ENCODE assay signal across 34 cellular contexts in genomic region chr1:17600313-17600712, GRCh38.
"Had no signal": no experiment of that assay in that cellular context is flagged by ENCODE, and none has a peak within 500 bp of the region (broad histone marks: within the 10 kb centered on the region; RNA-seq: fewer than 3 reads in every experiment).

No MANE protein-coding gene starts in this region.

- DNase-seq: activated CD4-positive, alpha-beta memory T cell treated with anti-CD3 and anti-CD28 coated beads for 36 hours; activated CD4-positive, alpha-beta T cell treated with anti-CD3 and anti-CD28 coated beads, Interleukin-2, amount 10 ng/mL, durations not matched to agents 24 days and 14 days; activated CD8-positive, alpha-beta memory T cell treated with anti-CD3 and anti-CD28 coated beads, Interleukin-2, amount 50 U/mL, for 4 hours; activated effector memory CD4-positive, alpha-beta T cell treated with anti-CD3 and anti-CD28 coated beads, Interleukin-2, amount 50 U/mL, for 16 hours; activated naive CD4-positive, alpha-beta T cell treated with anti-CD3 and anti-CD28 coated beads for 36 hours; activated naive CD8-positive, alpha-beta T cell treated with anti-CD3 and anti-CD28 coated beads for 36 hours; activated T-cell treated with anti-CD3 and anti-CD28 coated beads, Interleukin-2, amount 50 U/mL, for 1 hour; adrenal gland; aorta; effector CD4-positive, alpha-beta T cell; islet precursor cell; left cardiac atrium; mammary epithelial cell; naive B cell; nephron progenitor cell; ovary; stimulated activated CD4-positive, alpha-beta T cell treated with anti-CD3 and anti-CD28 coated beads, Interleukin-15, amount 100 ng/mL, for 24 hours; stimulated activated CD4-positive, alpha-beta T cell treated with anti-CD3 and anti-CD28 coated beads, Interleukin-2, amount 100 ng/mL, for 24 hours; stimulated activated naive B cell treated with anti-CD40 and anti-IgM and Interleukin-4, amounts not matched to agents 10 μg/mL and 1 μg/mL and 100 μg/mL, for 72 hours; stomach; T-helper 1 cell; trophoblast cell had no signal

- H3K4me2 ChIP-seq: hepatocyte had no signal

- H3K4me1 ChIP-seq: prostate gland had no signal

- H3K9me3 ChIP-seq: adrenal gland, gastroesophageal sphincter, neutrophil, ovary, prostate gland, stomach had no signal

- H3K9me3 Mint-ChIP-seq: activated CD4-positive, alpha-beta memory T cell treated with anti-CD3 and anti-CD28 coated beads for 36 hours; activated CD4-positive, alpha-beta T cell treated with anti-CD3 and anti-CD28 coated beads, Interleukin-2, amount 10 ng/mL, durations not matched to agents 24 days and 14 days; activated naive CD4-positive, alpha-beta T cell treated with anti-CD3 and anti-CD28 coated beads for 36 hours; activated naive CD8-positive, alpha-beta T cell treated with anti-CD3 and anti-CD28 coated beads for 36 hours; activated T-helper 1 cell treated with anti-CD3 and anti-CD28 coated beads, Interleukin-12 subunit alpha, Interleukin-12 subunit beta, Interleukin-2, Interleukin-4 antibody, amounts not matched to agents 30 ng/mL and 10 ng/mL and 1 ng/mL, durations not matched to agents 14 hours and 24 hours and 36 hours; brain; dendritic cell treated with granulocyte-macrophage colony-stimulating factor and Interleukin-4, amounts not matched to agents 40 ng/mL and 50 ng/mL, for 4 days; naive B cell; nephron progenitor cell; stimulated activated naive B cell treated with anti-CD40 and anti-IgM and Interleukin-4, amounts not matched to agents 10 μg/mL and 1 μg/mL and 100 μg/mL, for 72 hours; T-helper 2 cell treated with Interferon-gamma antibody and Interleukin-4, amounts not matched to agents 5 μg/mL and 100 μg/mL, for 36 hours had no signal

- H3K27me3 Mint-ChIP-seq: activated CD4-positive, alpha-beta memory T cell treated with anti-CD3 and anti-CD28 coated beads for 36 hours; activated CD4-positive, alpha-beta T cell treated with anti-CD3 and anti-CD28 coated beads, Interleukin-2, amount 10 ng/mL, durations not matched to agents 24 days and 14 days; brain had no signal

- H3K4me3 ChIP-seq: adrenal gland, cardiac muscle cell, gastroesophageal sphincter, hepatocyte, ovary, prostate gland, stomach had no signal

- H3K4me3 Mint-ChIP-seq: activated CD4-positive, alpha-beta memory T cell treated with anti-CD3 and anti-CD28 coated beads for 36 hours; activated CD4-positive, alpha-beta T cell treated with anti-CD3 and anti-CD28 coated beads, Interleukin-2, amount 10 ng/mL, durations not matched to agents 24 days and 14 days; activated naive CD4-positive, alpha-beta T cell treated with anti-CD3 and anti-CD28 coated beads for 36 hours; activated naive CD8-positive, alpha-beta T cell treated with anti-CD3 and anti-CD28 coated beads for 36 hours; activated T-helper 1 cell treated with anti-CD3 and anti-CD28 coated beads, Interleukin-12 subunit alpha, Interleukin-12 subunit beta, Interleukin-2, Interleukin-4 antibody, amounts not matched to agents 30 ng/mL and 10 ng/mL and 1 ng/mL, durations not matched to agents 14 hours and 24 hours and 36 hours; brain; dendritic cell treated with granulocyte-macrophage colony-stimulating factor and Interleukin-4, amounts not matched to agents 40 ng/mL and 50 ng/mL, for 4 days; naive B cell; nephron progenitor cell; stimulated activated naive B cell treated with anti-CD40 and anti-IgM and Interleukin-4, amounts not matched to agents 10 μg/mL and 1 μg/mL and 100 μg/mL, for 72 hours; T-helper 2 cell treated with Interferon-gamma antibody and Interleukin-4, amounts not matched to agents 5 μg/mL and 100 μg/mL, for 36 hours had no signal

- H2AFZ ChIP-seq: hepatocyte had no signal

- FAIRE-seq: endometrium, urothelium cell line had no signal

- H3K27ac ChIP-seq: adrenal gland, cardiac muscle cell, epithelial cell of prostate, hepatocyte, neutrophil, ovary, prostate gland, stomach had no signal

- H3K27me3 ChIP-seq: adrenal gland, cardiac muscle cell, gastroesophageal sphincter, hepatocyte, ovary, stomach had no signal

- H3K4me1 Mint-ChIP-seq: activated CD4-positive, alpha-beta T cell treated with anti-CD3 and anti-CD28 coated beads, Interleukin-2, amount 10 ng/mL, durations not matched to agents 24 days and 14 days; activated naive CD8-positive, alpha-beta T cell treated with anti-CD3 and anti-CD28 coated beads for 36 hours; stimulated activated naive B cell treated with anti-CD40 and anti-IgM and Interleukin-4, amounts not matched to agents 10 μg/mL and 1 μg/mL and 100 μg/mL, for 72 hours had no signal

- ATAC-seq: gastroesophageal sphincter; stimulated activated naive B cell treated with anti-CD40 and anti-IgM and Interleukin-4, amounts not matched to agents 10 μg/mL and 1 μg/mL and 100 μg/mL, for 72 hours had no signal

- H3K36me3 Mint-ChIP-seq: activated CD4-positive, alpha-beta memory T cell treated with anti-CD3 and anti-CD28 coated beads for 36 hours; activated naive CD8-positive, alpha-beta T cell treated with anti-CD3 and anti-CD28 coated beads for 36 hours; brain; naive B cell; stimulated activated naive B cell treated with anti-CD40 and anti-IgM and Interleukin-4, amounts not matched to agents 10 μg/mL and 1 μg/mL and 100 μg/mL, for 72 hours had no signal

- H3K36me3 ChIP-seq: adrenal gland, cardiac muscle cell, neutrophil, ovary, prostate gland had no signal

- H3K27ac Mint-ChIP-seq: activated CD4-positive, alpha-beta memory T cell treated with anti-CD3 and anti-CD28 coated beads for 36 hours; activated CD4-positive, alpha-beta T cell treated with anti-CD3 and anti-CD28 coated beads, Interleukin-2, amount 10 ng/mL, durations not matched to agents 24 days and 14 days; activated naive CD4-positive, alpha-beta T cell treated with anti-CD3 and anti-CD28 coated beads for 36 hours; activated naive CD8-positive, alpha-beta T cell treated with anti-CD3 and anti-CD28 coated beads for 36 hours; activated T-helper 1 cell treated with anti-CD3 and anti-CD28 coated beads, Interleukin-12 subunit alpha, Interleukin-12 subunit beta, Interleukin-2, Interleukin-4 antibody, amounts not matched to agents 30 ng/mL and 10 ng/mL and 1 ng/mL, durations not matched to agents 14 hours and 24 hours and 36 hours; dendritic cell treated with granulocyte-macrophage colony-stimulating factor and Interleukin-4, amounts not matched to agents 40 ng/mL and 50 ng/mL, for 4 days; naive B cell; nephron progenitor cell; stimulated activated naive B cell treated with anti-CD40 and anti-IgM and Interleukin-4, amounts not matched to agents 10 μg/mL and 1 μg/mL and 100 μg/mL, for 72 hours; T-helper 2 cell treated with Interferon-gamma antibody and Interleukin-4, amounts not matched to agents 5 μg/mL and 100 μg/mL, for 36 hours had no signal
